Comparison of ENCODE assay signal across 2 cellular contexts in the genomic region with DNA sequence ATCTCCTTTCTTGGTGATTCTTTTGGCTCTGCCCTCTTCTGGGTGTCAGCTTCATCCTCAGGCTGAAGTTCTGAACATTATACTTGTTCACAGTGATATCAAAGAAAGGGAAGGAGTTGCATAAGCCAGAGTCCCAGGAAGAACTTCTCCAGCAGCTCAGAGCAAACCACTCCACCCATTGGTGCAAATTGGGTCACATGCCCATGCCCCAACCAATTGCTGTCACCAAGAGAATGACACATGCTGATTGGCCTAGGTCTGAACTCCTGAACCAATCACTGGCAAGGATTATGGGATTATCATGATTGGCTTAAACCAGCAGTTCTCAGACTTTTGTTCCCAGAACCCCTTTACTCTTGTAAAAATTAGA.
TF ChIP-seq lines count a peak whose summit lies in the region.

No MANE protein-coding gene starts in this region.

TF ChIP-seq in HEK293T, 16 proteins besides CTCF, POLR2A, EP300 and RAD21 (continued from another document):
- no peak for TF ChIP-seq L3MBTL2 (conservative IDR thresholded peaks at IDR 0.05)

TF ChIP-seq in SK-N-SH treated with all-trans-retinoic acid at 6 μM for 48 hours, 23 proteins besides CTCF, POLR2A, EP300 and RAD21 (continued from another document):
- TF ChIP-seq, protein P1, sequence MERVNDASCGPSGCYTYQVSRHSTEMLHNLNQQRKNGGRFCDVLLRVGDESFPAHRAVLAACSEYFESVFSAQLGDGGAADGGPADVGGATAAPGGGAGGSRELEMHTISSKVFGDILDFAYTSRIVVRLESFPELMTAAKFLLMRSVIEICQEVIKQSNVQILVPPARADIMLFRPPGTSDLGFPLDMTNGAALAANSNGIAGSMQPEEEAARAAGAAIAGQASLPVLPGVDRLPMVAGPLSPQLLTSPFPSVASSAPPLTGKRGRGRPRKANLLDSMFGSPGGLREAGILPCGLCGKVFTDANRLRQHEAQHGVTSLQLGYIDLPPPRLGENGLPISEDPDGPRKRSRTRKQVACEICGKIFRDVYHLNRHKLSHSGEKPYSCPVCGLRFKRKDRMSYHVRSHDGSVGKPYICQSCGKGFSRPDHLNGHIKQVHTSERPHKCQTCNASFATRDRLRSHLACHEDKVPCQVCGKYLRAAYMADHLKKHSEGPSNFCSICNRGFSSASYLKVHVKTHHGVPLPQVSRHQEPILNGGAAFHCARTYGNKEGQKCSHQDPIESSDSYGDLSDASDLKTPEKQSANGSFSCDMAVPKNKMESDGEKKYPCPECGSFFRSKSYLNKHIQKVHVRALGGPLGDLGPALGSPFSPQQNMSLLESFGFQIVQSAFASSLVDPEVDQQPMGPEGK (CRISPR knock-in tag; IDR thresholded peaks at IDR 0.05; ENCODE audit: borderline replicate concordance): no peak
- TF ChIP-seq RARB (CRISPR knock-in tag; IDR thresholded peaks at IDR 0.05) (no peak), ZC3H10 (CRISPR knock-in tag; IDR thresholded peaks at IDR 0.05) (no peak), ESRRG (CRISPR knock-in tag; IDR thresholded peaks at IDR 0.05) (no peak)
